In genomic region chr10:78966844-78967488, GRCh38 we compare ENCODE assay signal across 2 cellular contexts.
TF ChIP-seq lines count a peak whose summit lies in the region.

No MANE protein-coding gene starts in this region.

TF ChIP-seq in A549, 52 proteins besides CTCF, POLR2A, EP300 and RAD21:
- TF ChIP-seq E2F6 (IDR thresholded peaks at IDR 0.05; ENCODE audit: borderline replicate concordance, low read depth) (no peak), ZFP36 (IDR thresholded peaks at IDR 0.05; ENCODE audit: borderline replicate concordance, partially characterized antibody) (no peak), KDM1A (IDR thresholded peaks at IDR 0.05; ENCODE audit: low read depth) (no peak), KDM5A (IDR thresholded peaks at IDR 0.05) (no peak), HOXB13 (CRISPR knock-in tag; IDR thresholded peaks at IDR 0.05; ENCODE audit: low read depth) (no peak), USF2 (IDR thresholded peaks at IDR 0.05) (no peak), GATA3 (IDR thresholded peaks at IDR 0.05; ENCODE audit: borderline replicate concordance) (no peak), FOSB (CRISPR knock-in tag; IDR thresholded peaks at IDR 0.05) (no peak), POLR2AphosphoS2 (conservative IDR thresholded peaks at IDR 0.05; ENCODE audit: low read length) (no peak), TP53 (CRISPR knock-in tag; IDR thresholded peaks at IDR 0.05) (no peak), FOXS1 (CRISPR knock-in tag; IDR thresholded peaks at IDR 0.05) (no peak), NFE2L2 (conservative IDR thresholded peaks at IDR 0.05; ENCODE audit: low read length) (no peak), TFCP2L1 (CRISPR knock-in tag; IDR thresholded peaks at IDR 0.05) (no peak)
TF ChIP-seq in A549: peak in this region for 0.

TF ChIP-seq in H1, 55 proteins besides CTCF, POLR2A, EP300 and RAD21:
- no peak for TF ChIP-seq FOSL1 (IDR thresholded peaks at IDR 0.05; ENCODE audit: insufficient read depth, low read depth, low read length)
- no peak for TF ChIP-seq RNF2 (IDR thresholded peaks at IDR 0.05; ENCODE audit: borderline replicate concordance, low read depth, low read length, missing control alignments, poor library complexity, severe bottlenecking)
- TF ChIP-seq EGR1 (IDR thresholded peaks at IDR 0.05; ENCODE audit: borderline replicate concordance, low read depth, low read length), result no peak
- no peak for TF ChIP-seq CBX5 (IDR thresholded peaks at IDR 0.05; ENCODE audit: low read depth, low read length)
- TF ChIP-seq SIRT6 (IDR thresholded peaks at IDR 0.05; ENCODE audit: low read length), result no peak
- TF ChIP-seq BRCA1 (IDR thresholded peaks at IDR 0.05; ENCODE audit: low read depth, low read length), result no peak
- no peak for TF ChIP-seq SIN3A (conservative IDR thresholded peaks at IDR 0.05 in 1 of 2, IDR thresholded peaks at IDR 0.05 in 1 of 2; ENCODE audit: low read depth in 1 of 2, low read length in 2 of 2)
- TF ChIP-seq TBP (IDR thresholded peaks at IDR 0.05; ENCODE audit: low read depth, low read length), result no peak
- TF ChIP-seq MAFK (IDR thresholded peaks at IDR 0.05; ENCODE audit: low read depth, low read length), result no peak
- no peak for TF ChIP-seq BCL11A (IDR thresholded peaks at IDR 0.05; ENCODE audit: low read depth in 2 of 2, low read length in 2 of 2)
- no peak for TF ChIP-seq CEBPB (IDR thresholded peaks at IDR 0.05; ENCODE audit: low read depth, low read length)
- TF ChIP-seq RBBP5 (IDR thresholded peaks at IDR 0.05; ENCODE audit: borderline replicate concordance, low read depth, low read length), result no peak
- no peak for TF ChIP-seq CREB1 (IDR thresholded peaks at IDR 0.05)
- no peak for TF ChIP-seq RXRA (IDR thresholded peaks at IDR 0.05; ENCODE audit: insufficient read depth, low read depth, low read length)
- TF ChIP-seq JUN (IDR thresholded peaks at IDR 0.05; ENCODE audit: low read depth, low read length), result no peak
- TF ChIP-seq GABPA (IDR thresholded peaks at IDR 0.05; ENCODE audit: borderline replicate concordance, insufficient read depth, low read length), result no peak
- TF ChIP-seq ASH2L (IDR thresholded peaks at IDR 0.05; ENCODE audit: low read length), result no peak
- no peak for TF ChIP-seq CHD7 (IDR thresholded peaks at IDR 0.05; ENCODE audit: insufficient replicate concordance, low read length)
- no peak for TF ChIP-seq POU5F1 (IDR thresholded peaks at IDR 0.05; ENCODE audit: low read depth, low read length)
- no peak for TF ChIP-seq TAF7 (optimal IDR thresholded peaks at IDR 0.05; ENCODE audit: borderline replicate concordance, low read depth, low read length)
